ENCODE assay signal across 1 cellular context in genomic region chr20:32468313-32468640, GRCh38.
TF ChIP-seq lines count a peak whose summit lies in the region.

No MANE protein-coding gene starts in this region.

TF ChIP-seq in endothelial cell of umbilical vein, 7 proteins besides CTCF, POLR2A, EP300 and RAD21 (continued from another document):
- TF ChIP-seq, protein P1, sequence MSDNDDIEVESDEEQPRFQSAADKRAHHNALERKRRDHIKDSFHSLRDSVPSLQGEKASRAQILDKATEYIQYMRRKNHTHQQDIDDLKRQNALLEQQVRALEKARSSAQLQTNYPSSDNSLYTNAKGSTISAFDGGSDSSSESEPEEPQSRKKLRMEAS (IDR thresholded peaks at IDR 0.05; ENCODE audit: insufficient read depth, insufficient read length), result no peak
- TF ChIP-seq FOS (IDR thresholded peaks at IDR 0.05; ENCODE audit: borderline replicate concordance, insufficient read depth, low read length), result no peak
- no peak for TF ChIP-seq POLR2AphosphoS5 (IDR thresholded peaks at IDR 0.05; ENCODE audit: insufficient read depth, low read depth, low read length)
- no peak for TF ChIP-seq JUN (IDR thresholded peaks at IDR 0.05; ENCODE audit: borderline replicate concordance, insufficient read depth, insufficient read length, low read depth)
- no peak for TF ChIP-seq MYC (IDR thresholded peaks at IDR 0.05; ENCODE audit: low read depth, low read length)
- no peak for TF ChIP-seq EZH2 (IDR thresholded peaks at IDR 0.05; ENCODE audit: borderline replicate concordance, low read depth, low read length, severe bottlenecking)
